Comparison of ENCODE assay signal across 11 cellular contexts in the genomic region with DNA sequence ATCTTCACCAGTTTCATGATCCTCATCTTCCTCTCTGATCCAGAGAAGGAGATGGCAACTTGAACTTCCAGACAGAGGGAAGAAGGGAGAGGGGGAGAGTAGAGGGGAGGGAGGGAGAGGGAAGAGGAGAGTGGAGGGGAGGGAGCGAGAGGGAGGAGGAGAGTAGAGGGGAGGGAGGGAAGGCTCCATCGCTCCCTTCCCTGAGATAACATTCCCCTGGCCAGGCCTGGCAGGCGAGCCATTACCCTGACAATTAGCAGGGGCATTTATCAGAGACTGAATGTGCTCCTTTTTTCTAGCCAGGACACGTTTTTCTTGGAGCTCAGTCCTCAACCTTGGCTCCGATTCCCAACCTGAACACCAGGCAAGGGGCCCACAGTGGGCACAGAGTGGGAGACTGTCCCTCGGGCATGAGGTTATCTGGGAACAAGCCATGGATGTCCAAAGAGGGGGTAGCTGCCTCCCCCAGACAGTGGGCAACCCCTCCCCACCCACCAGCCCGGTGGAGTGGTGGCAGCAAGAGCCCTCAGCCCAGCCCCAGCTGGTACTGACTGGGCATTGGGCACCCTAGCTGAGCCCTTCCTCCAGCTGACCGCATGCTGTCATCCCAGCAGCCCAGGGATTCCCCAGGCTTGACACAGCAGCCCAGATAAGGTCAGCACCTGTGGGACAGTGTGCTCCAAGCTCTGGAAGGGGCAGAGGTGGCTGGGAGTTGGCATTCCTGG.
DNase-seq lines count a peak whose midpoint lies in the region; ATAC-seq and TF ChIP-seq lines count a peak whose summit lies in the region.
"Had no signal": no experiment of that assay in that cellular context is flagged by ENCODE, and none has a peak within 500 bp of the region (broad histone marks: within the 10 kb centered on the region; RNA-seq: fewer than 3 reads in every experiment).

No MANE protein-coding gene starts in this region.

- no peak overlapping the region for H3K27ac Mint-ChIP-seq in effector memory CD8-positive, alpha-beta T cell
- H3K27ac Mint-ChIP-seq: stimulated activated naive CD8-positive, alpha-beta T cell treated with anti-CD3 and anti-CD28 coated beads, Interleukin-15, Interleukin-2, amounts not matched to agents 100 ng/mL and 50 ng/mL, for 24 hours had no signal

- no peak overlapping the region for H3K4me3 Mint-ChIP-seq in effector memory CD8-positive, alpha-beta T cell
- H3K4me3 Mint-ChIP-seq: central memory CD8-positive, alpha-beta T cell; stimulated activated naive CD8-positive, alpha-beta T cell treated with anti-CD3 and anti-CD28 coated beads, Interleukin-15, Interleukin-2, amounts not matched to agents 100 ng/mL and 50 ng/mL, for 24 hours had no signal

- no peak overlapping the region for H3K4me2 ChIP-seq in fibroblast of lung (ENCODE audit: extremely low read depth, insufficient read depth, low read length)

- H3K36me3 Mint-ChIP-seq in effector memory CD8-positive, alpha-beta T cell (ENCODE audit: insufficient read depth), result peaks cover 3% of the 10 kb centered on the region

- H3K27ac ChIP-seq in fibroblast of lung (ENCODE audit: insufficient read depth, low read length) (peak overlapping the region; percentile 29), lung (ENCODE audit: low read depth in 1 of 2, low read length in 1 of 2) (peak overlapping the region; percentile 84 to 95), thoracic aorta (peak overlapping the region; percentile 99 to 100)

- H3K9me3 ChIP-seq in fibroblast of lung (ENCODE audit: control insufficient read depth, insufficient read depth, low read depth, low read length) (no peaks in the 10 kb centered on the region), lung (ENCODE audit: control insufficient read depth in 2 of 2, insufficient read depth in 1 of 2, low read length in 1 of 2) (no peaks in the 10 kb centered on the region), thoracic aorta (no peaks in the 10 kb centered on the region)

- peaks cover 0 to 2% of the 10 kb centered on the region in 2 donors for H3K4me1 Mint-ChIP-seq in effector memory CD8-positive, alpha-beta T cell (ENCODE audit: low read depth in 2 of 2)
- H3K4me1 Mint-ChIP-seq: central memory CD8-positive, alpha-beta T cell had no signal

- TF ChIP-seq CTCF in fibroblast of lung (conservative IDR thresholded peaks at IDR 0.05 in 1 of 2, IDR thresholded peaks at IDR 0.05 in 1 of 2; ENCODE audit: low read depth in 1 of 2, low read length in 2 of 2), result no peak
- TF ChIP-seq CTCF in lung (IDR thresholded peaks at IDR 0.05; ENCODE audit: control extremely low read depth, extremely low read depth), result no peak
- no peak for TF ChIP-seq CTCF in thoracic aorta (IDR thresholded peaks at IDR 0.05)

- H3K79me2 ChIP-seq in fibroblast of lung (ENCODE audit: control insufficient read depth, insufficient read depth, low read length), result peaks cover 10% of the 10 kb centered on the region

- H3K4me1 ChIP-seq in fibroblast of lung (ENCODE audit: control insufficient read depth, extremely low read depth, insufficient read depth, low read length) (peaks cover 39% of the 10 kb centered on the region), lung (ENCODE audit: control insufficient read depth in 2 of 2, insufficient read depth in 2 of 2, low read length in 2 of 2) (peaks cover 39 to 61% of the 10 kb centered on the region in 2 donors), thoracic aorta (ENCODE audit: control insufficient read depth in 1 of 2, low read depth in 2 of 2) (peaks cover 82 to 100% of the 10 kb centered on the region in 2 donors)

- H3K9ac ChIP-seq in fibroblast of lung (ENCODE audit: insufficient read depth, low read length), result no peak overlapping the region

- H2AFZ ChIP-seq in fibroblast of lung (ENCODE audit: low read length), result no peak overlapping the region

- peak; percentile 26 for DNase-seq in NCI-H2227 (lab: John Stamatoyannopoulos, UW; ENCODE audit: unreplicated experiment)
- peak; percentile 37 to 75 for DNase-seq in fibroblast of lung (ENCODE audit: low read depth in 2 of 2)
- no peak for DNase-seq in lung (ENCODE audit: low spot score)
- no peak for DNase-seq in thoracic aorta (ENCODE audit: low spot score)
- no peak for DNase-seq in effector memory CD8-positive, alpha-beta T cell
- DNase-seq in NCI-H1105 (lab: John Stamatoyannopoulos, UW), result no peak
- no peak for DNase-seq in epidermal melanocyte (ENCODE audit: insufficient read length, low spot score)
- DNase-seq: NCI-H2029 had no signal

- ATAC-seq in lung (ENCODE audit: insufficient read depth, low FRiP score) (no peak), thoracic aorta (ENCODE audit: insufficient number of reproducible peaks, low FRiP score, low read depth) (peak; percentile 6), GM19328 (IDR thresholded peaks at IDR 0.05; ENCODE audit: unreplicated experiment) (no peak)
- ATAC-seq in effector memory CD8-positive, alpha-beta T cell (replicated peaks), result no peak

- no peaks in the 10 kb centered on the region for H3K9me3 Mint-ChIP-seq in effector memory CD8-positive, alpha-beta T cell
- H3K9me3 Mint-ChIP-seq: central memory CD8-positive, alpha-beta T cell; stimulated activated naive CD8-positive, alpha-beta T cell treated with anti-CD3 and anti-CD28 coated beads, Interleukin-15, Interleukin-2, amounts not matched to agents 100 ng/mL and 50 ng/mL, for 24 hours had no signal

- peaks cover 36 to 47% of the 10 kb centered on the region in 2 donors for H3K27me3 Mint-ChIP-seq in effector memory CD8-positive, alpha-beta T cell
- H3K27me3 Mint-ChIP-seq: stimulated activated naive CD8-positive, alpha-beta T cell treated with anti-CD3 and anti-CD28 coated beads, Interleukin-15, Interleukin-2, amounts not matched to agents 100 ng/mL and 50 ng/mL, for 24 hours had no signal

- no peaks in the 10 kb centered on the region for H3K27me3 ChIP-seq in fibroblast of lung (ENCODE audit: control insufficient read depth, insufficient read depth, low read length)
- no peaks in the 10 kb centered on the region for H3K27me3 ChIP-seq in lung (ENCODE audit: control insufficient read depth, insufficient read depth)
- H3K27me3 ChIP-seq in thoracic aorta (replicated peaks; ENCODE audit: insufficient read depth), result no peaks in the 10 kb centered on the region

- H4K20me1 ChIP-seq in fibroblast of lung (ENCODE audit: control insufficient read depth, extremely low read depth, insufficient read depth, low read length), result no peaks in the 10 kb centered on the region

- peaks cover 1% of the 10 kb centered on the region for H3K36me3 ChIP-seq in fibroblast of lung (ENCODE audit: control insufficient read depth, insufficient read depth, low read length)
- peaks cover 0 to 6% of the 10 kb centered on the region in 2 donors for H3K36me3 ChIP-seq in lung (ENCODE audit: control insufficient read depth in 2 of 2, insufficient read depth in 2 of 2, low read length in 2 of 2)
- peaks cover 19% of the 10 kb centered on the region for H3K36me3 ChIP-seq in thoracic aorta

- WGBS in lung, 2 donors, result 47 to 67% methylated on average over 8 of the region's 8 CpGs

- H3K4me3 ChIP-seq in fibroblast of lung (replicated peaks in 1 of 4; ENCODE audit: control extremely low read depth in 1 of 4, insufficient read depth in 1 of 4, low read depth in 3 of 4, low read length in 4 of 4), result no peak overlapping the region
- H3K4me3 ChIP-seq in lung, result no peak overlapping the region
- H3K4me3 ChIP-seq in thoracic aorta, result peak overlapping the region; percentile 62

Comparison
In these comparisons a context has a peak if more than half of its experiments do, and no peak if none do; other contexts are left out.
1. DNase-seq: peak in NCI-H2227 (single experiment) and fibroblast of lung (2 of 2); none in lung (single experiment), thoracic aorta (single experiment), effector memory CD8-positive, alpha-beta T cell (0 of 3), NCI-H1105 (single experiment) and epidermal melanocyte (single experiment).
2. H3K27ac ChIP-seq: peak in every context shown above with its lines; median percentile 100 in thoracic aorta; 90 in lung; 29 in fibroblast of lung.